Comparison of ENCODE assay signal across 24 cellular contexts in the genomic region with DNA sequence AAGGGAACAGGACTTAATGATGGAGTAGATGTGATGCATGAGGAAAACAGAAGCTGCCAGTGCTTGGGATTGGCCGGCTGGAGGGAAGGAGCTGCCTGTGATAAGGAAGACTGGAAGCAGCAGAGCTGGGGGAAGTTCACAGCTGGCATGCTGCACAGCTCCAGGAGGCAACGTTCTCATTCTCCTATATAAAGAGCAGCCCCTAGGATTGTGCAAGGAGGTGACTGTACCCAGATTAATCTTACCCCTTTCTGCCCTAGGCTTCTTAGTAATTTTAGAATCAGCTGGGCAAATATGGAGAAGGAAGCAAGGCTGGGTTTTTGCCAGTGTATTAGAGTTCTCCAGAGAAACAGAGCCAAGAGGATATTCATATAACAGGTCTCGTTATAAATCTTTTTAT.
"Had no signal": no experiment of that assay in that cellular context is flagged by ENCODE, and none has a peak within 500 bp of the region (broad histone marks: within the 10 kb centered on the region; RNA-seq: fewer than 3 reads in every experiment).

No MANE protein-coding gene starts in this region.

- H3K4me1 ChIP-seq: adrenal gland, left lung, neural progenitor cell, testis had no signal

- H2AFZ ChIP-seq: neural progenitor cell had no signal

- H3K27me3 ChIP-seq: adrenal gland, gastrocnemius medialis, left lung, neural progenitor cell, sigmoid colon, testis, vagina had no signal

- H3K36me3 ChIP-seq: adrenal gland, gastrocnemius medialis, left lung, neural progenitor cell, sigmoid colon, vagina had no signal

- H3K9ac ChIP-seq: neural progenitor cell had no signal

- H3K4me2 ChIP-seq: neural progenitor cell had no signal

- H3K4me3 ChIP-seq: adrenal gland, coronary artery, gastrocnemius medialis, left lung, lung, neural progenitor cell, sigmoid colon, testis, vagina had no signal

- ATAC-seq: activated CD8-positive, alpha-beta T cell treated with anti-CD3 and anti-CD28 coated beads, Interleukin-2, amount 10 ng/mL, durations not matched to agents 7 days and 5 days; gastrocnemius medialis; left lung; naive thymus-derived CD8-positive, alpha-beta T cell; stimulated activated naive B cell treated with anti-CD40 and anti-IgM and Interleukin-4, amounts not matched to agents 10 μg/mL and 1 μg/mL and 100 μg/mL, for 72 hours had no signal

- H3K27ac ChIP-seq: adrenal gland, coronary artery, epithelial cell of prostate, gastrocnemius medialis, left lung, neural progenitor cell, sigmoid colon, testis, vagina had no signal

- H3K9me3 ChIP-seq: adrenal gland, gastrocnemius medialis, left lung, sigmoid colon, testis, vagina had no signal

- DNase-seq: activated CD4-positive, alpha-beta T cell treated with anti-CD3 and anti-CD28 coated beads for 1 hour; activated CD4-positive, alpha-beta T cell treated with anti-CD3 and anti-CD28 coated beads, Interleukin-2, amount 50 U/mL, for 1 hour; activated CD8-positive, alpha-beta T cell treated with anti-CD3 and anti-CD28 coated beads, Interleukin-2, amount 10 ng/mL, durations not matched to agents 7 days and 5 days; activated gamma-delta T cell; activated naive CD4-positive, alpha-beta T cell treated with anti-CD3 and anti-CD28 coated beads, Interleukin-2, amount 50 U/mL, for 16 hours; adrenal gland; cerebellar nuclear complex; endodermal cell; gastrocnemius medialis; hippocampal formation; kidney glomerular epithelial cell; left lung; naive thymus-derived CD8-positive, alpha-beta T cell; retina; sigmoid colon; stimulated activated CD4-positive, alpha-beta T cell treated with anti-CD3 and anti-CD28 coated beads, Interleukin-2, amount 100 ng/mL, for 48 hours; stimulated activated CD8-positive, alpha-beta memory T cell treated with anti-CD3 and anti-CD28 coated beads, Interleukin-4, amount 100 ng/mL, for 48 hours; stimulated activated naive B cell treated with anti-CD40 and anti-IgM and Interleukin-4, amounts not matched to agents 10 μg/mL and 1 μg/mL and 100 μg/mL, for 72 hours; testis had no signal
